1 cellular context compared by ENCODE assay signal in the genomic region with DNA sequence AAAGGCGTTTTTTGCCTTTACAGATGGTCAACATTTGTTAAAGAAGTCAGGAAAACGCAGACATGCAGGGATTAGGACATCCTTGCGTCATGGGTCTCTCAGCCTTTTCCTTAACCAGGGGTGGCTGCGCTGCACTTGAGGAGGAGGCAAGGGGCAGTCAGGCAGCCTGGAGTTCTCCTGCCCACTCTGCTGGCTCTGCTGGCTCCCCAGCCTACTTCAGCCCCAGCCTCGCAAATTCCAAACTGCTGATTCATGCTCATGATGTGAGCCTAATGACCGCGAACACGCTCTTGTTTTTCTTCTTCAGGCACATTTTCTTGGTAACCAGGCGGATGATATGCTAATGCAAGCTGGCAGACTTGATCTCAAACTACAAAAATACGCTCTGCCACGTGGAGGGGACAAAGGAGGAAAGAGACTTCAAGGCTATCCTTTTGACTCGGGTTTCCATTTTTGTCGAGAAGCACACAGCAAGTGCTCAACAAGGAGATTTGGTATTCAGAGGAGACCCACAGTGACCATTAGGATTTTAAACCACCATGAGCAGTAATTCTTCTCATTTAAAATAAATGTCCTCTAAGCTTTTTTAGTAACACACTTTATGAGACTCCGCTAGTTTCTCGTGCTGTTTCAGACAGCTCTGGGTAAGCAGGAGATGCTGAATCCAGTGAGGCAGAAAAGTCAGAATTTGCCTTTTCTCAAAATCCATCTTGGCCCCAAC.
TF ChIP-seq lines count a peak whose summit lies in the region.

No MANE protein-coding gene starts in this region.

TF ChIP-seq in HEK293, 187 proteins besides CTCF, POLR2A, EP300 and RAD21 (continued from another document):
- TF ChIP-seq ZNF26 (tag by site-specific recombination; IDR thresholded peaks at IDR 0.05) (no peak), ZBTB26 (tag by site-specific recombination; optimal IDR thresholded peaks at IDR 0.05) (no peak), ZNF433 (tag by site-specific recombination; IDR thresholded peaks at IDR 0.05; ENCODE audit: low read depth) (no peak), ZFHX2 (tag by site-specific recombination; conservative IDR thresholded peaks at IDR 0.05) (peak; percentile 64)
